In the genomic region with DNA sequence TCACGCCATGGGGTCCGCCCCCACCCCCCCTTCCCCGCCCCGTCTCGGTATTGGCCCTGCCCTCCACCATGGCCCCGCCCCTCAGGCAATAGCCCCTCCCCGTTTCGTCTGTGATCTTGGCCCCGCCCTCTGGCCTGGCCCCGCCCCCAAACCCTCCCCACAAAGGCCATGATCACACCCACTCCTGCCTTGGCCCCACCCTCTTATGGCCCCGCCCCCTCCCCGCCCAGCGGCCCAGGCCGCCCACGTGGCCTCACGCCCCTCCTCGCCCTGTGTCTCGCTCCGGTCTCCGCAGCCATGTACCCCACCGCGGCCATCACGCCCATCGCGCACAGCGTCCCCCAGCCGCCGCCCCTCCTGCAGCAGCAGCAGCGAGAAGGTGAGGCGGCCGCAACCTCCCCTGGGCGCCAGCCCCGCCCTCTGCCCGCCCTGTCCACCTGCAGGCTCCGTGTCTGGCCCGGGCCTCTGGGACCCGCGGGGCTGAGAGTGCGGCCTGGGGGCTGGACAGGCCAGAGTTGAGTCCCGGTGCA, we compare ENCODE assay signal across 9 cellular contexts.
A peak's percentile ranks its signal among the peaks of the same experiment; 100 is the strongest.
DNase-seq lines count a peak whose midpoint lies in the region; ATAC-seq and TF ChIP-seq lines count a peak whose summit lies in the region.
"Had no signal": no experiment of that assay in that cellular context is flagged by ENCODE, and none has a peak within 500 bp of the region (broad histone marks: within the 10 kb centered on the region; RNA-seq: fewer than 3 reads in every experiment).

No MANE protein-coding gene starts in this region.

- H3K36me3 ChIP-seq in trophoblast cell (ENCODE audit: control insufficient read depth in 1 of 2, insufficient read depth in 2 of 2, low read length in 2 of 2) (no peaks in the 10 kb centered on the region), spleen (no peaks in the 10 kb centered on the region)
- H3K36me3 ChIP-seq: SJSA1 had no signal

- H3K27ac ChIP-seq in trophoblast cell (ENCODE audit: low read depth, low read length) (no peak overlapping the region), spleen (no peak overlapping the region)
- H3K27ac ChIP-seq: SJSA1 had no signal

- intact Hi-C loops in spleen (cut with DNase I; ENCODE audit: low total_unique reads) = no loop called here

- TF ChIP-seq CTCF in endothelial cell (IDR thresholded peaks at IDR 0.05; ENCODE audit: unreplicated experiment) (no peak), spleen (IDR thresholded peaks at IDR 0.05 in 8 of 11, conservative IDR thresholded peaks at IDR 0.05 in 3 of 11) (no peak)

- H3K27me3 ChIP-seq in trophoblast cell (ENCODE audit: insufficient read depth, low read length) = no peaks in the 10 kb centered on the region
- peaks cover 0 to 84% (median 46%) of the 10 kb centered on the region in 7 donors for H3K27me3 ChIP-seq in spleen (replicated peaks in 1 of 7)

- no peaks in the 10 kb centered on the region for H3K79me2 ChIP-seq in trophoblast cell (ENCODE audit: control insufficient read depth, insufficient read depth, low read length, poor library complexity)

- no peak overlapping the region for H4K91ac ChIP-seq in trophoblast cell (ENCODE audit: low read depth, low read length)

- no peak overlapping the region for H3K14ac ChIP-seq in trophoblast cell (ENCODE audit: low read length)

- H3K4me3 Mint-ChIP-seq in T-helper 17 cell = no peak overlapping the region
- H3K4me3 Mint-ChIP-seq in endothelial cell (ENCODE audit: unreplicated experiment) = no peak overlapping the region

- no peak overlapping the region for H2AK5ac ChIP-seq in trophoblast cell (ENCODE audit: low read length)

- H3K4me3 ChIP-seq in trophoblast cell (ENCODE audit: low read depth, low read length) (no peak overlapping the region), spleen (peak overlapping the region in 1 of 8 donors; percentile 51)
- H3K4me3 ChIP-seq: SJSA1 had no signal

- H3K4me1 Mint-ChIP-seq in T-helper 17 cell (peaks cover 7% of the 10 kb centered on the region), endothelial cell (ENCODE audit: unreplicated experiment) (no peaks in the 10 kb centered on the region)

- no peaks in the 10 kb centered on the region for H3K36me3 Mint-ChIP-seq in T-helper 17 cell (ENCODE audit: low read depth)
- no peaks in the 10 kb centered on the region for H3K36me3 Mint-ChIP-seq in endothelial cell (ENCODE audit: low read depth, unreplicated experiment)

- H2BK5ac ChIP-seq in trophoblast cell (ENCODE audit: low read depth, low read length, poor library complexity) = no peak overlapping the region

- H3K23ac ChIP-seq in trophoblast cell (ENCODE audit: low read length) = no peak overlapping the region

- no peak overlapping the region for H4K12ac ChIP-seq in trophoblast cell (ENCODE audit: low read depth, low read length)

- H3K4ac ChIP-seq in trophoblast cell (ENCODE audit: low read depth, low read length) = no peak overlapping the region

- H3K4me1 ChIP-seq in trophoblast cell (ENCODE audit: control insufficient read depth in 1 of 2, insufficient read depth in 2 of 2, low read length in 2 of 2) (no peaks in the 10 kb centered on the region), spleen (peaks cover 0 to 21% (median 8%) of the 10 kb centered on the region in 6 donors)
- H3K4me1 ChIP-seq: SJSA1 had no signal

- H4K8ac ChIP-seq in trophoblast cell (ENCODE audit: low read depth, low read length) = no peak overlapping the region

- H3K79me1 ChIP-seq in trophoblast cell (ENCODE audit: low read length) = no peaks in the 10 kb centered on the region

- no CpG with 5 or more reads among the region's 40 CpGs for WGBS in trophoblast cell (ENCODE audit: extremely low coverage, insufficient coverage, insufficient read length)
- WGBS in spleen, 5 donors = 3 to 10% (median 5%) methylated on average over 10 to 40 of the region's 40 CpGs

- no peak overlapping the region for H2BK120ac ChIP-seq in trophoblast cell (ENCODE audit: insufficient read depth, low read length, poor library complexity)

- H3K9ac ChIP-seq in trophoblast cell (ENCODE audit: low read length) = no peak overlapping the region

- no peak overlapping the region for H2AFZ ChIP-seq in trophoblast cell (ENCODE audit: insufficient read depth, low read length, poor library complexity)

- no peaks in the 10 kb centered on the region for H3K9me3 Mint-ChIP-seq in endothelial cell (ENCODE audit: unreplicated experiment)

- H2BK12ac ChIP-seq in trophoblast cell (ENCODE audit: low read length) = no peak overlapping the region

- ATAC-seq in T-helper 17 cell = peak; percentile 49

- H3K27me3 Mint-ChIP-seq in T-helper 17 cell (peaks cover 22% of the 10 kb centered on the region), endothelial cell (ENCODE audit: unreplicated experiment) (peaks cover 3% of the 10 kb centered on the region)

- DNase-seq in DMS114 treated with DMSO at 0.1 percent for 48 hours (lab: John Stamatoyannopoulos, UW; ENCODE audit: unreplicated experiment) = peak; percentile 71
- peak; percentile 29 to 67 (median 59) for DNase-seq in T-helper 17 cell
- peak; percentile 64 for DNase-seq in endothelial cell (ENCODE audit: low spot score)
- no peak for DNase-seq in trophoblast cell
- no peak for DNase-seq in mesenteric fat pad (ENCODE audit: low spot score)
- DNase-seq in NCI-H2081 treated with DMSO at 0.1 percent for 48 hours (lab: John Stamatoyannopoulos, UW) = no peak
- DNase-seq in spleen = no peak
- DNase-seq in GM19238 (ENCODE audit: insufficient read length, low spot score) = no peak

- H3K9me3 ChIP-seq in T-helper 17 cell (ENCODE audit: control insufficient read depth, low read length, poor library complexity, severe bottlenecking) = no peaks in the 10 kb centered on the region
- H3K9me3 ChIP-seq in trophoblast cell (ENCODE audit: insufficient read depth, low read depth, low read length) = peaks cover 9% of the 10 kb centered on the region
- H3K9me3 ChIP-seq in spleen = peaks cover 0 to 12% (median 0%) of the 10 kb centered on the region in 8 donors
- H3K9me3 ChIP-seq: SJSA1 had no signal

- H3K18ac ChIP-seq in trophoblast cell (ENCODE audit: low read length) = no peak overlapping the region

- no peak for TF ChIP-seq POLR2A in spleen (IDR thresholded peaks at IDR 0.05)

- H3K4me2 ChIP-seq in trophoblast cell (ENCODE audit: low read length) = peak overlapping the region; percentile 36

- H3K27ac Mint-ChIP-seq in T-helper 17 cell = no peak overlapping the region
- H3K27ac Mint-ChIP-seq in endothelial cell (ENCODE audit: unreplicated experiment) = no peak overlapping the region

Comparison
In these comparisons a context has a peak if more than half of its experiments do, and no peak if none do; other contexts are left out.
1. DNase-seq: peak in DMS114 treated with DMSO at 0.1 percent for 48 hours (single experiment), T-helper 17 cell (3 of 3) and endothelial cell (single experiment); none in trophoblast cell (0 of 2), mesenteric fat pad (single experiment), NCI-H2081 treated with DMSO at 0.1 percent for 48 hours (single experiment), spleen (single experiment) and GM19238 (single experiment).